23 cellular contexts compared by ENCODE assay signal in the genomic region with DNA sequence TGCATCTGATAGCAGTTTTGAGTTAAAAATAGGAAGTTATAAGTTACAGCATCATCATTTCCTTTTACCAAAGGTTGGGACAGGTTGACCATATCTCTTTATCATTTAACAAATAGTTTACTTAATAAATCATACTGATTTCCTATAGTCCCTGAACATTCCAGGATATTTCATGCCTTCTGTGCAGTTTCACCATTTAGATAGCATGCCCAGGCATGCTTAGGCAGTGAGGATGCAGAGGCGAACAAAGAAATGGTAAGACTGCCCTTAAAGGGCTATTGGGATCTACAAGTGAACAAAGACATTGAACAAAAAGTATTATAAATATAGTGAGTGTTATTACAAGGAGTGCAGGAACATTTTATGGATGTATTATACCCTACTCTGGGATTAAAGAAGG.
"Had no signal": no experiment of that assay in that cellular context is flagged by ENCODE, and none has a peak within 500 bp of the region (broad histone marks: within the 10 kb centered on the region; RNA-seq: fewer than 3 reads in every experiment).

No MANE protein-coding gene starts in this region.

- H3K27me3 ChIP-seq: brain microvascular endothelial cell, gastroesophageal sphincter, heart left ventricle, ovary, tibial artery, uterus had no signal

- ATAC-seq: gastroesophageal sphincter; heart left ventricle; naive thymus-derived CD8-positive, alpha-beta T cell; psoas muscle; right cardiac atrium; T-cell had no signal

- H3K9me3 ChIP-seq: gastroesophageal sphincter, heart left ventricle, ovary, psoas muscle, tibial artery, uterus had no signal

- H3K36me3 ChIP-seq: brain microvascular endothelial cell, ovary, tibial artery, uterus had no signal

- H3K27me3 Mint-ChIP-seq: activated B cell treated with CpG ODN at 0.5 μM for 24 hours; activated CD4-positive, alpha-beta memory T cell treated with anti-CD3 and anti-CD28 coated beads, Interleukin-2, amount 10 ng/mL, durations not matched to agents 7 days and 5 days; activated naive CD8-positive, alpha-beta T cell treated with anti-CD3 and anti-CD28 coated beads, Interleukin-2, amount 10 ng/mL, durations not matched to agents 7 days and 5 days; naive thymus-derived CD8-positive, alpha-beta T cell; T-cell had no signal

- DNase-seq: activated B cell treated with CpG ODN at 0.5 μM for 24 hours; activated CD4-positive, alpha-beta memory T cell treated with anti-CD3 and anti-CD28 coated beads, Interleukin-2, amount 10 ng/mL, durations not matched to agents 7 days and 5 days; activated CD4-positive, alpha-beta T cell treated with anti-CD3 and anti-CD28 coated beads for 48 hours; activated naive CD4-positive, alpha-beta T cell treated with Interleukin-2 at 50 U/mL for 16 hours; activated naive CD8-positive, alpha-beta T cell treated with anti-CD3 and anti-CD28 coated beads, Interleukin-2, amount 10 ng/mL, durations not matched to agents 7 days and 5 days; activated T-cell treated with anti-CD3 and anti-CD28 coated beads, Interleukin-2, amount 50 U/mL, for 1 hour; amygdala; brain microvascular endothelial cell; effector CD4-positive, alpha-beta T cell; heart left ventricle; mesendoderm; naive thymus-derived CD8-positive, alpha-beta T cell; ovary; psoas muscle; right cardiac atrium; stimulated activated CD4-positive, alpha-beta T cell treated with anti-CD3 and anti-CD28 coated beads, Interleukin-2, amount 100 ng/mL, for 24 hours; stimulated activated naive CD4-positive, alpha-beta T cell treated with Interleukin-2 at 50 U/mL for 16 hours; T-cell; tibial artery; uterus had no signal

- H3K4me1 Mint-ChIP-seq: activated B cell treated with CpG ODN at 0.5 μM for 24 hours; activated CD4-positive, alpha-beta memory T cell treated with anti-CD3 and anti-CD28 coated beads, Interleukin-2, amount 10 ng/mL, durations not matched to agents 7 days and 5 days; activated naive CD8-positive, alpha-beta T cell treated with anti-CD3 and anti-CD28 coated beads, Interleukin-2, amount 10 ng/mL, durations not matched to agents 7 days and 5 days had no signal

- H3K9me3 Mint-ChIP-seq: activated B cell treated with CpG ODN at 0.5 μM for 24 hours; activated CD4-positive, alpha-beta memory T cell treated with anti-CD3 and anti-CD28 coated beads, Interleukin-2, amount 10 ng/mL, durations not matched to agents 7 days and 5 days; activated T-helper 2 cell treated with anti-CD3 and anti-CD28 coated beads, Interferon-gamma antibody, Interleukin-2, Interleukin-4, amounts not matched to agents 10 μg/mL and 5 μg/mL and 100 μg/mL, durations not matched to agents 14 hours and 24 hours and 36 hours had no signal

- H3K27ac ChIP-seq: brain microvascular endothelial cell, coronary artery, gastroesophageal sphincter, heart left ventricle, ovary, psoas muscle, tibial artery, uterus had no signal

- H3K27ac Mint-ChIP-seq: activated B cell treated with CpG ODN at 0.5 μM for 24 hours; activated CD4-positive, alpha-beta memory T cell treated with anti-CD3 and anti-CD28 coated beads, Interleukin-2, amount 10 ng/mL, durations not matched to agents 7 days and 5 days; activated naive CD8-positive, alpha-beta T cell treated with anti-CD3 and anti-CD28 coated beads, Interleukin-2, amount 10 ng/mL, durations not matched to agents 7 days and 5 days; activated T-helper 2 cell treated with anti-CD3 and anti-CD28 coated beads, Interferon-gamma antibody, Interleukin-2, Interleukin-4, amounts not matched to agents 10 μg/mL and 5 μg/mL and 100 μg/mL, durations not matched to agents 14 hours and 24 hours and 36 hours; naive thymus-derived CD8-positive, alpha-beta T cell; T-cell had no signal

- H3K4me1 ChIP-seq: gastroesophageal sphincter, heart left ventricle, psoas muscle, tibial artery, uterus had no signal

- H3K4me3 Mint-ChIP-seq: activated B cell treated with CpG ODN at 0.5 μM for 24 hours; activated CD4-positive, alpha-beta memory T cell treated with anti-CD3 and anti-CD28 coated beads, Interleukin-2, amount 10 ng/mL, durations not matched to agents 7 days and 5 days; activated naive CD8-positive, alpha-beta T cell treated with anti-CD3 and anti-CD28 coated beads, Interleukin-2, amount 10 ng/mL, durations not matched to agents 7 days and 5 days; naive thymus-derived CD8-positive, alpha-beta T cell; T-cell had no signal

- H3K4me3 ChIP-seq: coronary artery, gastroesophageal sphincter, heart left ventricle, ovary, psoas muscle, tibial artery, uterus had no signal
